Comparison of ENCODE assay signal across 1 cellular context in genomic region chr1:179166663-179167417, GRCh38.
TF ChIP-seq lines count a peak whose summit lies in the region.

No MANE protein-coding gene starts in this region.

TF ChIP-seq in HEK293, 187 proteins besides CTCF, POLR2A, EP300 and RAD21 (continued from another document and continues in another):
- TF ChIP-seq, protein P1, sequence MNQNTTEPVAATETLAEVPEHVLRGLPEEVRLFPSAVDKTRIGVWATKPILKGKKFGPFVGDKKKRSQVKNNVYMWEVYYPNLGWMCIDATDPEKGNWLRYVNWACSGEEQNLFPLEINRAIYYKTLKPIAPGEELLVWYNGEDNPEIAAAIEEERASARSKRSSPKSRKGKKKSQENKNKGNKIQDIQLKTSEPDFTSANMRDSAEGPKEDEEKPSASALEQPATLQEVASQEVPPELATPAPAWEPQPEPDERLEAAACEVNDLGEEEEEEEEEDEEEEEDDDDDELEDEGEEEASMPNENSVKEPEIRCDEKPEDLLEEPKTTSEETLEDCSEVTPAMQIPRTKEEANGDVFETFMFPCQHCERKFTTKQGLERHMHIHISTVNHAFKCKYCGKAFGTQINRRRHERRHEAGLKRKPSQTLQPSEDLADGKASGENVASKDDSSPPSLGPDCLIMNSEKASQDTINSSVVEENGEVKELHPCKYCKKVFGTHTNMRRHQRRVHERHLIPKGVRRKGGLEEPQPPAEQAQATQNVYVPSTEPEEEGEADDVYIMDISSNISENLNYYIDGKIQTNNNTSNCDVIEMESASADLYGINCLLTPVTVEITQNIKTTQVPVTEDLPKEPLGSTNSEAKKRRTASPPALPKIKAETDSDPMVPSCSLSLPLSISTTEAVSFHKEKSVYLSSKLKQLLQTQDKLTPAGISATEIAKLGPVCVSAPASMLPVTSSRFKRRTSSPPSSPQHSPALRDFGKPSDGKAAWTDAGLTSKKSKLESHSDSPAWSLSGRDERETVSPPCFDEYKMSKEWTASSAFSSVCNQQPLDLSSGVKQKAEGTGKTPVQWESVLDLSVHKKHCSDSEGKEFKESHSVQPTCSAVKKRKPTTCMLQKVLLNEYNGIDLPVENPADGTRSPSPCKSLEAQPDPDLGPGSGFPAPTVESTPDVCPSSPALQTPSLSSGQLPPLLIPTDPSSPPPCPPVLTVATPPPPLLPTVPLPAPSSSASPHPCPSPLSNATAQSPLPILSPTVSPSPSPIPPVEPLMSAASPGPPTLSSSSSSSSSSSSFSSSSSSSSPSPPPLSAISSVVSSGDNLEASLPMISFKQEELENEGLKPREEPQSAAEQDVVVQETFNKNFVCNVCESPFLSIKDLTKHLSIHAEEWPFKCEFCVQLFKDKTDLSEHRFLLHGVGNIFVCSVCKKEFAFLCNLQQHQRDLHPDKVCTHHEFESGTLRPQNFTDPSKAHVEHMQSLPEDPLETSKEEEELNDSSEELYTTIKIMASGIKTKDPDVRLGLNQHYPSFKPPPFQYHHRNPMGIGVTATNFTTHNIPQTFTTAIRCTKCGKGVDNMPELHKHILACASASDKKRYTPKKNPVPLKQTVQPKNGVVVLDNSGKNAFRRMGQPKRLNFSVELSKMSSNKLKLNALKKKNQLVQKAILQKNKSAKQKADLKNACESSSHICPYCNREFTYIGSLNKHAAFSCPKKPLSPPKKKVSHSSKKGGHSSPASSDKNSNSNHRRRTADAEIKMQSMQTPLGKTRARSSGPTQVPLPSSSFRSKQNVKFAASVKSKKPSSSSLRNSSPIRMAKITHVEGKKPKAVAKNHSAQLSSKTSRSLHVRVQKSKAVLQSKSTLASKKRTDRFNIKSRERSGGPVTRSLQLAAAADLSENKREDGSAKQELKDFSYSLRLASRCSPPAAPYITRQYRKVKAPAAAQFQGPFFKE (tag by site-specific recombination; IDR thresholded peaks at IDR 0.05; ENCODE audit: borderline replicate concordance): no peak
- TF ChIP-seq ZEB2 (tag by site-specific recombination; IDR thresholded peaks at IDR 0.05): peak; percentile 59
- TF ChIP-seq ZNF843 (tag by site-specific recombination; IDR thresholded peaks at IDR 0.05): peak; percentile 91
- TF ChIP-seq BCL11B (tag by site-specific recombination; IDR thresholded peaks at IDR 0.05; ENCODE audit: low read depth): peak; percentile 75; the same call in 1 of the 2 replicates
- TF ChIP-seq ZNF555 (tag by site-specific recombination; conservative IDR thresholded peaks at IDR 0.05): no peak
- TF ChIP-seq, protein P2, sequence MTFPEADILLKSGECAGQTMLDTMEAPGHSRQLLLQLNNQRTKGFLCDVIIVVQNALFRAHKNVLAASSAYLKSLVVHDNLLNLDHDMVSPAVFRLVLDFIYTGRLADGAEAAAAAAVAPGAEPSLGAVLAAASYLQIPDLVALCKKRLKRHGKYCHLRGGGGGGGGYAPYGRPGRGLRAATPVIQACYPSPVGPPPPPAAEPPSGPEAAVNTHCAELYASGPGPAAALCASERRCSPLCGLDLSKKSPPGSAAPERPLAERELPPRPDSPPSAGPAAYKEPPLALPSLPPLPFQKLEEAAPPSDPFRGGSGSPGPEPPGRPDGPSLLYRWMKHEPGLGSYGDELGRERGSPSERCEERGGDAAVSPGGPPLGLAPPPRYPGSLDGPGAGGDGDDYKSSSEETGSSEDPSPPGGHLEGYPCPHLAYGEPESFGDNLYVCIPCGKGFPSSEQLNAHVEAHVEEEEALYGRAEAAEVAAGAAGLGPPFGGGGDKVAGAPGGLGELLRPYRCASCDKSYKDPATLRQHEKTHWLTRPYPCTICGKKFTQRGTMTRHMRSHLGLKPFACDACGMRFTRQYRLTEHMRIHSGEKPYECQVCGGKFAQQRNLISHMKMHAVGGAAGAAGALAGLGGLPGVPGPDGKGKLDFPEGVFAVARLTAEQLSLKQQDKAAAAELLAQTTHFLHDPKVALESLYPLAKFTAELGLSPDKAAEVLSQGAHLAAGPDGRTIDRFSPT (tag by site-specific recombination; IDR thresholded peaks at IDR 0.05): 0 out of 2 replicates have a peak, but pooled peaks have one; percentile 17
- no peak for TF ChIP-seq ZNF26 (tag by site-specific recombination; IDR thresholded peaks at IDR 0.05)
- no peak for TF ChIP-seq ZNF677 (tag by site-specific recombination; IDR thresholded peaks at IDR 0.05)
- TF ChIP-seq YY1 (tag by site-specific recombination; IDR thresholded peaks at IDR 0.05): no peak
- no peak for TF ChIP-seq ZNF157 (tag by site-specific recombination; IDR thresholded peaks at IDR 0.05)
- TF ChIP-seq ZNF792 (tag by site-specific recombination; IDR thresholded peaks at IDR 0.05): no peak
- peak; percentile 43; the same call in 1 of the 2 replicates for TF ChIP-seq ZBTB44 (tag by site-specific recombination; IDR thresholded peaks at IDR 0.05)
- TF ChIP-seq ZNF585B (tag by site-specific recombination; IDR thresholded peaks at IDR 0.05): no peak
- TF ChIP-seq ZNF639 (tag by site-specific recombination; IDR thresholded peaks at IDR 0.05): peak; percentile 60; the same call in 1 of the 2 replicates
- no peak for TF ChIP-seq GLIS2 (tag by site-specific recombination; IDR thresholded peaks at IDR 0.05)
- TF ChIP-seq FEZF1 (tag by site-specific recombination; IDR thresholded peaks at IDR 0.05): peak; percentile 69
- TF ChIP-seq ZBTB17 (tag by site-specific recombination; IDR thresholded peaks at IDR 0.05): peak; percentile 56
- 0 out of 2 replicates have a peak, but pooled peaks have one; percentile 15 for TF ChIP-seq ZXDB (tag by site-specific recombination; IDR thresholded peaks at IDR 0.05)
- TF ChIP-seq SCRT2 (tag by site-specific recombination; IDR thresholded peaks at IDR 0.05): no peak
- TF ChIP-seq ZNF654 (tag by site-specific recombination; IDR thresholded peaks at IDR 0.05; ENCODE audit: low read depth): 0 out of 2 replicates have a peak, but pooled peaks have one; percentile 8
- TF ChIP-seq, protein P3, sequence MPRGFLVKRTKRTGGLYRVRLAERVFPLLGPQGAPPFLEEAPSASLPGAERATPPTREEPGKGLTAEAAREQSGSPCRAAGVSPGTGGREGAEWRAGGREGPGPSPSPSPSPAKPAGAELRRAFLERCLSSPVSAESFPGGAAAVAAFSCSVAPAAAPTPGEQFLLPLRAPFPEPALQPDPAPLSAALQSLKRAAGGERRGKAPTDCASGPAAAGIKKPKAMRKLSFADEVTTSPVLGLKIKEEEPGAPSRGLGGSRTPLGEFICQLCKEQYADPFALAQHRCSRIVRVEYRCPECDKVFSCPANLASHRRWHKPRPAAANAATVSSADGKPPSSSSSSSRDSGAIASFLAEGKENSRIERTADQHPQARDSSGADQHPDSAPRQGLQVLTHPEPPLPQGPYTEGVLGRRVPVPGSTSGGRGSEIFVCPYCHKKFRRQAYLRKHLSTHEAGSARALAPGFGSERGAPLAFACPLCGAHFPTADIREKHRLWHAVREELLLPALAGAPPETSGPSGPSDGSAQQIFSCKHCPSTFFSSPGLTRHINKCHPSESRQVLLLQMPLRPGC (tag by site-specific recombination; IDR thresholded peaks at IDR 0.05): 0 out of 2 replicates have a peak, but pooled peaks have one; percentile 43
- peak; percentile 92 for TF ChIP-seq OSR2 (tag by site-specific recombination; IDR thresholded peaks at IDR 0.05)
- no peak for TF ChIP-seq ZNF223 (tag by site-specific recombination; IDR thresholded peaks at IDR 0.05)
- TF ChIP-seq ZNF521 (tag by site-specific recombination; IDR thresholded peaks at IDR 0.05): no peak
- TF ChIP-seq WT1 (tag by site-specific recombination; IDR thresholded peaks at IDR 0.05): peak; percentile 76
- TF ChIP-seq, protein P4, sequence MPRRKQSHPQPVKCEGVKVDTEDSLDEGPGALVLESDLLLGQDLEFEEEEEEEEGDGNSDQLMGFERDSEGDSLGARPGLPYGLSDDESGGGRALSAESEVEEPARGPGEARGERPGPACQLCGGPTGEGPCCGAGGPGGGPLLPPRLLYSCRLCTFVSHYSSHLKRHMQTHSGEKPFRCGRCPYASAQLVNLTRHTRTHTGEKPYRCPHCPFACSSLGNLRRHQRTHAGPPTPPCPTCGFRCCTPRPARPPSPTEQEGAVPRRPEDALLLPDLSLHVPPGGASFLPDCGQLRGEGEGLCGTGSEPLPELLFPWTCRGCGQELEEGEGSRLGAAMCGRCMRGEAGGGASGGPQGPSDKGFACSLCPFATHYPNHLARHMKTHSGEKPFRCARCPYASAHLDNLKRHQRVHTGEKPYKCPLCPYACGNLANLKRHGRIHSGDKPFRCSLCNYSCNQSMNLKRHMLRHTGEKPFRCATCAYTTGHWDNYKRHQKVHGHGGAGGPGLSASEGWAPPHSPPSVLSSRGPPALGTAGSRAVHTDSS (tag by site-specific recombination; IDR thresholded peaks at IDR 0.05): no peak
- TF ChIP-seq ZNF366 (tag by site-specific recombination; conservative IDR thresholded peaks at IDR 0.05): peak; percentile 26; the same call in 1 of the 2 replicates
- TF ChIP-seq GLI2 (tag by site-specific recombination; IDR thresholded peaks at IDR 0.05; ENCODE audit: borderline replicate concordance, low read depth): peak; percentile 56; the same call in 1 of the 2 replicates
- TF ChIP-seq REPIN1 (tag by site-specific recombination; IDR thresholded peaks at IDR 0.05; ENCODE audit: low read depth): no peak
- TF ChIP-seq ZNF24 (tag by site-specific recombination; IDR thresholded peaks at IDR 0.05): 0 out of 2 replicates have a peak, but pooled peaks have one; percentile 45
- no peak for TF ChIP-seq ZNF23 (tag by site-specific recombination; IDR thresholded peaks at IDR 0.05; ENCODE audit: borderline replicate concordance)
- no peak for TF ChIP-seq ZNF416 (tag by site-specific recombination; IDR thresholded peaks at IDR 0.05)
- TF ChIP-seq, protein P5, sequence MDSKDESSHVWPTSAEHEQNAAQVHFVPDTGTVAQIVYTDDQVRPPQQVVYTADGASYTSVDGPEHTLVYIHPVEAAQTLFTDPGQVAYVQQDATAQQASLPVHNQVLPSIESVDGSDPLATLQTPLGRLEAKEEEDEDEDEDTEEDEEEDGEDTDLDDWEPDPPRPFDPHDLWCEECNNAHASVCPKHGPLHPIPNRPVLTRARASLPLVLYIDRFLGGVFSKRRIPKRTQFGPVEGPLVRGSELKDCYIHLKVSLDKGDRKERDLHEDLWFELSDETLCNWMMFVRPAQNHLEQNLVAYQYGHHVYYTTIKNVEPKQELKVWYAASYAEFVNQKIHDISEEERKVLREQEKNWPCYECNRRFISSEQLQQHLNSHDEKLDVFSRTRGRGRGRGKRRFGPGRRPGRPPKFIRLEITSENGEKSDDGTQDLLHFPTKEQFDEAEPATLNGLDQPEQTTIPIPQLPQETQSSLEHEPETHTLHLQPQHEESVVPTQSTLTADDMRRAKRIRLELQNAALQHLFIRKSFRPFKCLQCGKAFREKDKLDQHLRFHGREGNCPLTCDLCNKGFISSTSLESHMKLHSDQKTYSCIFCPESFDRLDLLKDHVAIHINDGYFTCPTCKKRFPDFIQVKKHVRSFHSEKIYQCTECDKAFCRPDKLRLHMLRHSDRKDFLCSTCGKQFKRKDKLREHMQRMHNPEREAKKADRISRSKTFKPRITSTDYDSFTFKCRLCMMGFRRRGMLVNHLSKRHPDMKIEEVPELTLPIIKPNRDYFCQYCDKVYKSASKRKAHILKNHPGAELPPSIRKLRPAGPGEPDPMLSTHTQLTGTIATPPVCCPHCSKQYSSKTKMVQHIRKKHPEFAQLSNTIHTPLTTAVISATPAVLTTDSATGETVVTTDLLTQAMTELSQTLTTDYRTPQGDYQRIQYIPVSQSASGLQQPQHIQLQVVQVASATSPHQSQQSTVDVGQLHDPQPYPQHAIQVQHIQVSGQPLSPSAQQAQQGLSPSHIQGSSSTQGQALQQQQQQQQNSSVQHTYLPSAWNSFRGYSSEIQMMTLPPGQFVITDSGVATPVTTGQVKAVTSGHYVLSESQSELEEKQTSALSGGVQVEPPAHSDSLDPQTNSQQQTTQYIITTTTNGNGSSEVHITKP (tag by site-specific recombination; IDR thresholded peaks at IDR 0.05): no peak
- TF ChIP-seq ZSCAN23 (tag by site-specific recombination; IDR thresholded peaks at IDR 0.05): peak; percentile 69; the same call in 1 of the 2 replicates
- TF ChIP-seq YY2 (tag by site-specific recombination; IDR thresholded peaks at IDR 0.05): no peak
- TF ChIP-seq KLF10 (tag by site-specific recombination; IDR thresholded peaks at IDR 0.05): 0 out of 2 replicates have a peak, but pooled peaks have one; percentile 24
- TF ChIP-seq ZNF600 (tag by site-specific recombination; IDR thresholded peaks at IDR 0.05): 0 out of 2 replicates have a peak, but pooled peaks have one; percentile 12
